9 cellular contexts compared by ENCODE assay signal in the genomic region with DNA sequence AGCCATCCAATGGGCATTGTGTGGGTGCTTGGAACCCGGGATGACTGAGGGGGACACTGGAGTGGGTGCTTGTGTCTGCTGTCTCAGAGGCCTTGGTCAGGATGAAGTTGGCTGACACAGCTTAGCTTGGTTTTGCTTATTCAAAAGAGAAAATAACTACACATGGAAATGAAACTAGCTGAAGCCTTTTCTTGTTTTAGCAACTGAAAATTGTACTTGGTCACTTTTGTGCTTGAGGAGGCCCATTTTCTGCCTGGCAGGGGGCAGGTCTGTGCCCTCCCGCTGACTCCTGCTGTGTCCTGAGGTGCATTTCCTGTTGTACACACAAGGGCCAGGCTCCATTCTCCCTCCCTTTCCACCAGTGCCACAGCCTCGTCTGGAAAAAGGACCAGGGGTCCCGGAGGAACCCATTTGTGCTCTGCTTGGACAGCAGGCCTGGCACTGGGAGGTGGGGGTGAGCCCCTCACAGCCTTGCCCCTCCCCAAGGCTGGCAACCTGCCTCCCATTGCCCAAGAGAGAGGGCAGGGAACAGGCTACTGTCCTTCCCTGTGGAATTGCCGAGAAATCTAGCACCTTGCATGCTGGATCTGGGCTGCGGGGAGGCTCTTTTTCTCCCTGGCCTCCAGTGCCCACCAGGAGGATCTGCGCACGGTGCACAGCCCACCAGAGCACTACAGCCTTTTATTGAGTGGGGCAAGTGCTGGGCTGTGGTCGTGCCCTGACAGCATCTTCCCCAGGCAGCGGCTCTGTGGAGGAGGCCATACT. TPM values are rescaled to one million over a fixed set of nuclear protein-coding genes. Genes with fewer than 3 reads are reported as not detected.
DNase-seq lines count a peak whose midpoint lies in the region; ATAC-seq and TF ChIP-seq lines count a peak whose summit lies in the region.
"Had no signal": no experiment of that assay in that cellular context is flagged by ENCODE, and none has a peak within 500 bp of the region (broad histone marks: within the 10 kb centered on the region; RNA-seq: fewer than 3 reads in every experiment).

No MANE protein-coding gene starts in this region.

- DNase-seq in GM12864 (ENCODE audit: low read depth) (peak; percentile 65), esophagus muscularis mucosa (ENCODE audit: extremely low spot score) (no peak), T-cell (no peak), amniotic stem cell (lab: John Stamatoyannopoulos, UW) (no peak)
- no peak for DNase-seq in stimulated activated CD4-positive, alpha-beta T cell treated with anti-CD3 and anti-CD28 coated beads, Interleukin-2, amount 100 ng/mL, for 48 hours

- WGBS in esophagus muscularis mucosa = 68% methylated on average over 4 of the region's 10 CpGs

- no peaks in the 10 kb centered on the region for H3K9me3 Mint-ChIP-seq in T-cell

- peaks cover 7% of the 10 kb centered on the region for H3K36me3 Mint-ChIP-seq in T-cell

- H3K4me3 ChIP-seq in GM12864 (ENCODE audit: low read depth, low read length) (peak overlapping the region; percentile 12), esophagus muscularis mucosa (no peak overlapping the region)
- H3K4me3 ChIP-seq: prostate gland had no signal

- no peak for TF ChIP-seq CTCF in GM12864 (IDR thresholded peaks at IDR 0.05; ENCODE audit: low read depth, low read length, missing control alignments)
- no peak for TF ChIP-seq CTCF in esophagus muscularis mucosa (IDR thresholded peaks at IDR 0.05)

- no peaks in the 10 kb centered on the region for H3K9me3 ChIP-seq in esophagus muscularis mucosa
- H3K9me3 ChIP-seq: prostate gland had no signal

- peaks cover 30 to 79% (median 55%) of the 10 kb centered on the region in 4 donors for H3K4me1 ChIP-seq in esophagus muscularis mucosa

- H3K27me3 ChIP-seq in esophagus muscularis mucosa = no peaks in the 10 kb centered on the region

- CTCF ChIA-PET in T-cell (lab: Charles Lee) = no interaction called here

- peak overlapping the region; percentile 72 to 77 (median 74) for H3K27ac ChIP-seq in esophagus muscularis mucosa (replicated peaks in 1 of 4)

- TF ChIP-seq EP300 in esophagus muscularis mucosa (IDR thresholded peaks at IDR 0.05) = no peak

- TF ChIP-seq POLR2A in esophagus muscularis mucosa (IDR thresholded peaks at IDR 0.05; ENCODE audit: low read depth) = no peak

- H3K27ac Mint-ChIP-seq in T-cell = no peak overlapping the region

- no peak overlapping the region for H3K4me3 Mint-ChIP-seq in T-cell

- ATAC-seq in GM19463 (IDR thresholded peaks at IDR 0.05; ENCODE audit: unreplicated experiment) = peak; percentile 70
- ATAC-seq in HG03175 (IDR thresholded peaks at IDR 0.05; ENCODE audit: unreplicated experiment) = peak; percentile 63
- no peak for ATAC-seq in T-cell (replicated peaks in 1 of 4)
- ATAC-seq in HG03457 (IDR thresholded peaks at IDR 0.05; ENCODE audit: unreplicated experiment) = no peak

- no peaks in the 10 kb centered on the region for H3K27me3 Mint-ChIP-seq in T-cell

- POLR2A ChIA-PET in T-cell (lab: Charles Lee) = no interaction called here

- H3K36me3 ChIP-seq in esophagus muscularis mucosa = peaks cover 6 to 78% (median 67%) of the 10 kb centered on the region in 4 donors

- peaks cover 0 to 6% (median 4%) of the 10 kb centered on the region in 3 donors for H3K4me1 Mint-ChIP-seq in T-cell

- intact Hi-C loops in esophagus muscularis mucosa (cut with DNase I) = loop anchor here (5.0 to 10.0 kb wide), 3 partner anchors 100 to 303 kb away; a partner anchor contains a TSS

RNA-seq across cellular contexts. Expression of a gene that starts 49.4 kb away (rescaled TPM):
- 100 to 1,000 TPM; 398 to 632 (median 462) TPM for total RNA-seq in esophagus muscularis mucosa
- 10 to 100 TPM; 29.7 to 53.4 (median 36.5) TPM for total RNA-seq in T-cell

Comparison
In these comparisons a context has a peak if more than half of its experiments do, and no peak if none do; other contexts are left out.
1. ATAC-seq: peak in GM19463 (single experiment) and HG03175 (single experiment); none in T-cell (0 of 4) and HG03457 (single experiment).
2. RNA of a gene that starts 49.4 kb away (total RNA-seq): 398 to 632 TPM in esophagus muscularis mucosa; 29.7 to 53.4 TPM in T-cell; every median in the first group is over 4 times any median in the second.